Comparison of ENCODE assay signal across 21 cellular contexts in genomic region chr1:222923506-222923905, GRCh38.
DNase-seq lines count a peak whose midpoint lies in the region; TF ChIP-seq lines count a peak whose summit lies in the region.
"Had no signal": no experiment of that assay in that cellular context is flagged by ENCODE, and none has a peak within 500 bp of the region (broad histone marks: within the 10 kb centered on the region; RNA-seq: fewer than 3 reads in every experiment).

No MANE protein-coding gene starts in this region.

- H3K9me3 ChIP-seq in mesodermal cell (ENCODE audit: control insufficient read depth, low read length): no peaks in the 10 kb centered on the region

- H3K4me3 ChIP-seq in fibroblast of the aortic adventitia (ENCODE audit: low read depth, low read length): no peak overlapping the region
- no peak overlapping the region for H3K4me3 ChIP-seq in mesodermal cell (ENCODE audit: extremely low read depth, insufficient read depth, low read length, poor library complexity, severe bottlenecking)
- no peak overlapping the region for H3K4me3 ChIP-seq in lower leg skin (ENCODE audit: low read depth, poor library complexity, severe bottlenecking)
- H3K4me3 ChIP-seq: GM23338 had no signal

- H3K27ac ChIP-seq in mesodermal cell (ENCODE audit: low read depth, low read length, severe bottlenecking): peak overlapping the region; percentile 33
- H3K27ac ChIP-seq: RWPE1 had no signal

- H3K36me3 ChIP-seq in mesodermal cell (ENCODE audit: control insufficient read depth, insufficient read depth, low read length): no peaks in the 10 kb centered on the region

- TF ChIP-seq POLR2A in lower leg skin (IDR thresholded peaks at IDR 0.05): no peak

- intact Hi-C loops in lower leg skin (cut with DNase I; ENCODE audit: low total_unique reads): no loop called here

- DNase-seq in amniotic epithelial cell (ENCODE audit: low read depth): peak; percentile 90
- DNase-seq in fibroblast of the aortic adventitia (ENCODE audit: low read depth): peak; percentile 20
- DNase-seq in lower leg skin (ENCODE audit: low spot score in 2 of 2): no peak
- no peak for DNase-seq in activated CD4-positive, alpha-beta T cell treated with anti-CD3 and anti-CD28 coated beads, Interleukin-2, amount 50 U/mL, for 1 hour
- DNase-seq in AG08395 (ENCODE audit: low spot score): no peak
- DNase-seq in stimulated activated CD4-positive, alpha-beta T cell treated with anti-CD3 and anti-CD28 coated beads, Interleukin-2, amount 100 ng/mL, for 48 hours: no peak
- DNase-seq: Calu3, DMS79 treated with DMSO at 0.1 percent for 48 hours, GF-D8, H9, NCI-H1092, NCI-H1417 treated with DMSO at 0.1 percent for 48 hours, NCI-H1694 treated with DMSO at 0.1 percent for 48 hours, NCI-H2081, NCI-H2227 treated with DMSO at 0.1 percent for 48 hours, NCI-H510A, NCI-H69, SHP77 had no signal

- TF ChIP-seq CTCF in fibroblast of the aortic adventitia (IDR thresholded peaks at IDR 0.05; ENCODE audit: insufficient read depth, low read length): no peak
- no peak for TF ChIP-seq CTCF in lower leg skin (IDR thresholded peaks at IDR 0.05)

- WGBS in mesodermal cell (ENCODE audit: insufficient coverage in 2 of 2), 2 experiments: 85 to 97% methylated on average over 3 of the region's 3 CpGs
- WGBS in lower leg skin, 2 donors: 81 to 93% methylated on average over 3 of the region's 3 CpGs

- H3K4me1 ChIP-seq in mesodermal cell (ENCODE audit: control insufficient read depth, insufficient read depth, low read length, poor library complexity, severe bottlenecking): peaks cover 6% of the 10 kb centered on the region

Comparison
In these comparisons a context has a peak if more than half of its experiments do, and no peak if none do; other contexts are left out.
1. DNase-seq: peak in amniotic epithelial cell (single experiment) and fibroblast of the aortic adventitia (single experiment); none in lower leg skin (0 of 2), activated CD4-positive, alpha-beta T cell treated with anti-CD3 and anti-CD28 coated beads, Interleukin-2, amount 50 U/mL, for 1 hour (single experiment), AG08395 (single experiment) and stimulated activated CD4-positive, alpha-beta T cell treated with anti-CD3 and anti-CD28 coated beads, Interleukin-2, amount 100 ng/mL, for 48 hours (0 of 2).